Comparison of ENCODE assay signal across 24 cellular contexts in the genomic region with DNA sequence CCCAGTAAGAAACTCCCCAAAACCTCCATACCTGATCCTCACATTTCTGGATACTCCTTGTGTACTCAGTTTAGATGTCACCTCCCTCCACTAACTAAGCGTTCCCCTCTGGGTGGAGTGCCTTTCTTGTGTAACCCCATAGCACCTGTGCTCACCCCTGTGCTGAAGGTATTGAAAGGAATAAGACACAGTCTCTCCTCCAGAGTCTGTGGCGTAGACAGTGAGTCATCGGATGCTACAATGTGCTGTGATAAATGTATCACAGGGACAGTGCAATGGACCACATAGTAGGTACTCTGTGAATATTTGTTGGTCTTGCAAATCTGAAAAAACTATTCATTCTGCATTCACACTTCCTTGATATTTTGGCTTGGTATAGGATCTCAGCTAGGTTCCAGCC. TPM values are rescaled to one million over a fixed set of nuclear protein-coding genes. Genes with fewer than 3 reads are reported as not detected.
DNase-seq lines count a peak whose midpoint lies in the region; ATAC-seq and TF ChIP-seq lines count a peak whose summit lies in the region.
"Had no signal": no experiment of that assay in that cellular context is flagged by ENCODE, and none has a peak within 500 bp of the region (broad histone marks: within the 10 kb centered on the region; RNA-seq: fewer than 3 reads in every experiment).

No MANE protein-coding gene starts in this region.

- intact Hi-C loops in left ventricle myocardium inferior (cut with micrococcal nuclease) = no loop called here
- intact Hi-C loops in Right ventricle myocardium superior (cut with DNase I) = no loop called here
- intact Hi-C loops in ascending aorta (cut with DNase I) = no loop called here

- H3K36me3 ChIP-seq in left ventricle myocardium inferior = no peaks in the 10 kb centered on the region
- no peaks in the 10 kb centered on the region for H3K36me3 ChIP-seq in ascending aorta
- H3K36me3 ChIP-seq: adrenal gland, gastrocnemius medialis, neural progenitor cell, spleen had no signal

- H3K27ac ChIP-seq in left ventricle myocardium inferior (replicated peaks) (peak overlapping the region; percentile 63), ascending aorta (no peak overlapping the region)
- H3K27ac ChIP-seq: gastrocnemius medialis, neural progenitor cell, stomach, VCaP had no signal

- H3K9me3 ChIP-seq in left ventricle myocardium inferior (replicated peaks) = no peaks in the 10 kb centered on the region
- H3K9me3 ChIP-seq in ascending aorta = no peaks in the 10 kb centered on the region
- H3K9me3 ChIP-seq: adrenal gland, gastrocnemius medialis, mucosa of descending colon, spleen, stomach had no signal

- no peak overlapping the region for H3K4me3 ChIP-seq in left ventricle myocardium inferior
- H3K4me3 ChIP-seq in ascending aorta = no peak overlapping the region
- H3K4me3 ChIP-seq: adrenal gland, gastrocnemius medialis, mucosa of descending colon, neural progenitor cell, spleen, stomach had no signal

- peaks cover 68% of the 10 kb centered on the region for H3K4me1 ChIP-seq in left ventricle myocardium inferior
- H3K4me1 ChIP-seq in ascending aorta = no peaks in the 10 kb centered on the region

- H3K27me3 ChIP-seq in left ventricle myocardium inferior (ENCODE audit: low read depth) (no peaks in the 10 kb centered on the region), ascending aorta (no peaks in the 10 kb centered on the region)
- H3K27me3 ChIP-seq: adrenal gland, gastrocnemius medialis, neural progenitor cell, spleen, stomach had no signal

- no peak for TF ChIP-seq CTCF in left ventricle myocardium inferior (IDR thresholded peaks at IDR 0.05; ENCODE audit: borderline replicate concordance)
- TF ChIP-seq CTCF in ascending aorta (IDR thresholded peaks at IDR 0.05) = no peak

- no peak for ATAC-seq in Right ventricle myocardium superior (ENCODE audit: poor library complexity)
- ATAC-seq in HG02610 (IDR thresholded peaks at IDR 0.05; ENCODE audit: unreplicated experiment) = no peak
- ATAC-seq: gastrocnemius medialis, left colon, mucosa of descending colon had no signal

- DNase-seq in left ventricle myocardium inferior (no peak), Right ventricle myocardium superior (no peak), astrocyte of the hippocampus (ENCODE audit: low read depth, low spot score) (peak; percentile 40), kidney tubule cell (ENCODE audit: low spot score) (peak; percentile 63), OCI-M2 (lab: John Stamatoyannopoulos, UW; ENCODE audit: unreplicated experiment) (no peak), ureter (ENCODE audit: low spot score) (no peak), ascending aorta (ENCODE audit: low spot score in 2 of 2) (no peak)
- DNase-seq: activated CD4-positive, alpha-beta T cell treated with anti-CD3 and anti-CD28 coated beads, Interleukin-2, amount 50 U/mL, for 4 hours; activated gamma-delta T cell; gastrocnemius medialis; left colon; mucosa of descending colon; NCI-H1417 treated with DMSO at 0.1 percent for 48 hours; NCI-H524 treated with DMSO at 0.1 percent for 48 hours; SIG-M5; spleen; stimulated activated CD4-positive, alpha-beta T cell treated with anti-CD3 and anti-CD28 coated beads, Interleukin-4, amount 100 ng/mL, for 24 hours; stomach; T-helper 1 cell; trophoblast cell had no signal

RNA-seq across cellular contexts. Expression of gene TSPAN9, which starts 30.8 kb away (rescaled TPM):
- total RNA-seq in left ventricle myocardium inferior (305 TPM), Right ventricle myocardium superior (156 TPM), ureter (53.0 TPM), ascending aorta (109 TPM)

Comparison
In these comparisons a context has a peak if more than half of its experiments do, and no peak if none do; other contexts are left out.
1. DNase-seq: peak in astrocyte of the hippocampus (single experiment) and kidney tubule cell (single experiment); none in left ventricle myocardium inferior (single experiment), Right ventricle myocardium superior (single experiment), OCI-M2 (single experiment), ureter (single experiment) and ascending aorta (0 of 2).